Comparison of ENCODE assay signal across 19 cellular contexts in the genomic region with DNA sequence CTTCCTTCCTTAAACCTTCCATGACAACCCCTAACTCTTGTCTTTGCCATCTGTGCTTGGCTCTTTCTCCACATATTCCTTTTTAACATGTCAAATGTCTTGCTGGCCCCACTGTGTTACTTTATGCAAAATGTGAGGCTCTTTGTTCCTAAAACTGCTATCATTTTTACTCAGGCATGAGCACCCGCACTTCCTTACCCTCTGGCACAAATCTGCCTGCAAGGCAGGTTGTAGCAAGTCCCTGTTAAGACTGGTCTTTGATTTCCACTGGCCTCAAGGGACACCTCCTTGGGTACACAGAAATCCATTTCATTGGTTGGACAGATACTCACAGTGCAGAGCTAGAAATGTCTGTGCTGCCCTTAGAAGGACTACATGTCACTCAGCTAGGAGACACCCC.
DNase-seq lines count a peak whose midpoint lies in the region; ATAC-seq and TF ChIP-seq lines count a peak whose summit lies in the region.
"Had no signal": no experiment of that assay in that cellular context is flagged by ENCODE, and none has a peak within 500 bp of the region (broad histone marks: within the 10 kb centered on the region; RNA-seq: fewer than 3 reads in every experiment).

No MANE protein-coding gene starts in this region.

- no peak for TF ChIP-seq EP300 in esophagus muscularis mucosa (IDR thresholded peaks at IDR 0.05)

- peaks cover 0 to 9% (median 0%) of the 10 kb centered on the region in 4 donors for H3K4me1 ChIP-seq in esophagus muscularis mucosa

- H3K4me3 ChIP-seq in esophagus muscularis mucosa, result no peak overlapping the region
- H3K4me3 ChIP-seq: PC-9 had no signal

- DNase-seq in DMS79 (lab: John Stamatoyannopoulos, UW) (peak; percentile 1), DMS79 treated with DMSO at 0.1 percent for 48 hours (lab: John Stamatoyannopoulos, UW) (no peak), NCI-H2171 treated with DMSO at 0.1 percent for 48 hours (lab: John Stamatoyannopoulos, UW) (peak; percentile 56), pons (ENCODE audit: low spot score) (peak; percentile 5), esophagus muscularis mucosa (ENCODE audit: extremely low spot score) (no peak)
- DNase-seq: 8988T, GF-D8, H7, NCI-H1105 treated with DMSO at 0.1 percent for 48 hours, NCI-H187, NCI-H526 treated with DMSO at 0.1 percent for 48 hours, PC-9, SIG-M5, T-cell had no signal

- H3K36me3 ChIP-seq in esophagus muscularis mucosa, result no peaks in the 10 kb centered on the region

- H3K27me3 ChIP-seq in esophagus muscularis mucosa, result no peaks in the 10 kb centered on the region

- ATAC-seq in HG02885 (IDR thresholded peaks at IDR 0.05; ENCODE audit: poor library complexity, unreplicated experiment), result peak; percentile 77
- no peak for ATAC-seq in GM18511 (IDR thresholded peaks at IDR 0.05; ENCODE audit: unreplicated experiment)
- no peak for ATAC-seq in HG02970 (IDR thresholded peaks at IDR 0.05; ENCODE audit: low FRiP score, unreplicated experiment)
- ATAC-seq: SK-N-SH treated with all-trans-retinoic acid at 6 μM for 48 hours, T-cell had no signal

- H3K9me3 ChIP-seq in esophagus muscularis mucosa, result no peaks in the 10 kb centered on the region

- intact Hi-C loops in esophagus muscularis mucosa (cut with DNase I), result no loop called here

- TF ChIP-seq CTCF in esophagus muscularis mucosa (IDR thresholded peaks at IDR 0.05), result no peak

- H3K27ac ChIP-seq in esophagus muscularis mucosa (replicated peaks in 1 of 4), result no peak overlapping the region
- H3K27ac ChIP-seq: PC-9, RWPE1 had no signal

- no peak for TF ChIP-seq POLR2A in esophagus muscularis mucosa (IDR thresholded peaks at IDR 0.05; ENCODE audit: low read depth)

- 82% methylated on average over 1 of the region's 1 CpG for WGBS in esophagus muscularis mucosa

Comparison
In these comparisons a context has a peak if more than half of its experiments do, and no peak if none do; other contexts are left out.
1. DNase-seq: peak in DMS79 (single experiment), NCI-H2171 treated with DMSO at 0.1 percent for 48 hours (single experiment) and pons (single experiment); none in DMS79 treated with DMSO at 0.1 percent for 48 hours (single experiment) and esophagus muscularis mucosa (single experiment).